ENCODE assay signal across 28 cellular contexts in genomic region chr2:63632382-63632781, GRCh38.
"Had no signal": no experiment of that assay in that cellular context is flagged by ENCODE, and none has a peak within 500 bp of the region (broad histone marks: within the 10 kb centered on the region; RNA-seq: fewer than 3 reads in every experiment).

No MANE protein-coding gene starts in this region.

- H3K36me3 ChIP-seq: colonic mucosa, esophagus muscularis mucosa, esophagus squamous epithelium, gastrocnemius medialis, gastroesophageal sphincter, heart left ventricle, heart right ventricle had no signal

- H3K27me3 ChIP-seq: colonic mucosa, dorsolateral prefrontal cortex, esophagus muscularis mucosa, esophagus squamous epithelium, foreskin keratinocyte, gastrocnemius medialis, gastroesophageal sphincter, heart left ventricle, heart right ventricle had no signal

- H3K27ac Mint-ChIP-seq: dendritic cell treated with granulocyte-macrophage colony-stimulating factor and Interleukin-4, amounts not matched to agents 40 ng/mL and 50 ng/mL, for 4 days; effector memory CD8-positive, alpha-beta T cell; endodermal cell had no signal

- H3K4me1 ChIP-seq: colonic mucosa, esophagus muscularis mucosa, esophagus squamous epithelium, foreskin keratinocyte, gastrocnemius medialis, gastroesophageal sphincter, heart left ventricle, heart right ventricle had no signal

- FAIRE-seq: colon, endometrium, endothelial cell of umbilical vein, frontal cortex had no signal

- H3K4me3 Mint-ChIP-seq: dendritic cell treated with granulocyte-macrophage colony-stimulating factor and Interleukin-4, amounts not matched to agents 40 ng/mL and 50 ng/mL, for 4 days; effector memory CD8-positive, alpha-beta T cell; endodermal cell had no signal

- H3K4me1 Mint-ChIP-seq: endodermal cell had no signal

- DNase-seq: colonic mucosa; cortex of kidney; dermis blood vessel endothelial cell; dorsolateral prefrontal cortex; effector CD4-positive, alpha-beta T cell; effector CD8-positive, alpha-beta T cell; effector memory CD4-positive, alpha-beta T cell; effector memory CD8-positive, alpha-beta T cell; endodermal cell; esophagus squamous epithelium; foreskin fibroblast; foreskin keratinocyte; foreskin melanocyte; gastrocnemius medialis; glutamatergic neuron; head of caudate nucleus; heart left ventricle; heart right ventricle had no signal

- ATAC-seq: effector memory CD8-positive, alpha-beta T cell; esophagus mucosa; foreskin keratinocyte; gastrocnemius medialis; gastroesophageal sphincter; heart left ventricle; heart right ventricle had no signal

- H3K27me3 Mint-ChIP-seq: dendritic cell treated with granulocyte-macrophage colony-stimulating factor and Interleukin-4, amounts not matched to agents 40 ng/mL and 50 ng/mL, for 4 days had no signal

- H3K27ac ChIP-seq: colonic mucosa, coronary artery, dorsolateral prefrontal cortex, epithelial cell of prostate, esophagus muscularis mucosa, esophagus squamous epithelium, foreskin keratinocyte, gastrocnemius medialis, gastroesophageal sphincter, heart left ventricle, heart right ventricle had no signal

- H3K4me3 ChIP-seq: colonic mucosa, coronary artery, dorsolateral prefrontal cortex, esophagus muscularis mucosa, esophagus squamous epithelium, gastrocnemius medialis, gastroesophageal sphincter, heart left ventricle, heart right ventricle had no signal

- H3K9me3 ChIP-seq: colonic mucosa had no signal
